ENCODE assay signal across 8 cellular contexts in the genomic region with DNA sequence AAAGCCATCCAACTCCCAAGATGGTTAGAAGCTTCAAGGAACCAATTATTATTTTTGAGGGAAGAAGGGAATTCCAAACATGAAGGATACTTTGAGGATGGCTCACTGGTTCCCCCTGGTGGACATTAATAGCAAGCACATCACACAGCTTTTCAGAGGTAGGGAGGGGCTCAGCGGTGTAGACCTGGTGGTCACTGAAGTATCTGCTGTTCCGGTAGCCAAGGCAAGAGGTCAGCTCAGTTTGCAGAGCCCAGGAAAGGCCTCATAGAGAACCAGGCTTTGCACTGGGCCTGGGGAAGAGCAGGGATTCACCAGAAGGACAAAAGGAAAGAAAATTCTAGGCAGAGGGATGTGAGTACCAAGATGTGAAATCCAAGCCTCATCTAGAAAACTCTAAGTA.
DNase-seq lines count a peak whose midpoint lies in the region; ATAC-seq and TF ChIP-seq lines count a peak whose summit lies in the region.

No MANE protein-coding gene starts in this region.

- no peak overlapping the region for H3K4me3 Mint-ChIP-seq in stimulated activated naive CD8-positive, alpha-beta T cell treated with anti-CD3 and anti-CD28 coated beads, Interleukin-15, amount 100 ng/mL, for 72 hours
- no peak overlapping the region for H3K4me3 Mint-ChIP-seq in activated CD8-positive, alpha-beta T cell treated with anti-CD3 and anti-CD28 coated beads for 36 hours
- H3K4me3 Mint-ChIP-seq in type B pancreatic cell, result no peak overlapping the region

- no peaks in the 10 kb centered on the region for H3K9me3 Mint-ChIP-seq in stimulated activated naive CD8-positive, alpha-beta T cell treated with anti-CD3 and anti-CD28 coated beads, Interleukin-15, amount 100 ng/mL, for 72 hours
- peaks cover 5% of the 10 kb centered on the region for H3K9me3 Mint-ChIP-seq in activated CD8-positive, alpha-beta T cell treated with anti-CD3 and anti-CD28 coated beads for 36 hours
- no peaks in the 10 kb centered on the region for H3K9me3 Mint-ChIP-seq in type B pancreatic cell

- H3K36me3 Mint-ChIP-seq in activated CD8-positive, alpha-beta T cell treated with anti-CD3 and anti-CD28 coated beads for 36 hours (ENCODE audit: low read depth), result no peaks in the 10 kb centered on the region
- H3K36me3 Mint-ChIP-seq in type B pancreatic cell, result no peaks in the 10 kb centered on the region

- H3K27me3 Mint-ChIP-seq in stimulated activated naive CD8-positive, alpha-beta T cell treated with anti-CD3 and anti-CD28 coated beads, Interleukin-15, amount 100 ng/mL, for 72 hours, result peaks cover 58% of the 10 kb centered on the region
- H3K27me3 Mint-ChIP-seq in activated CD8-positive, alpha-beta T cell treated with anti-CD3 and anti-CD28 coated beads for 36 hours, result peaks cover 19% of the 10 kb centered on the region
- peaks cover 29% of the 10 kb centered on the region for H3K27me3 Mint-ChIP-seq in type B pancreatic cell

- intact Hi-C loops in activated CD8-positive, alpha-beta T cell treated with anti-CD3 and anti-CD28 coated beads for 36 hours (cut with micrococcal nuclease), result no loop called here

- H3K4me1 Mint-ChIP-seq in stimulated activated naive CD8-positive, alpha-beta T cell treated with anti-CD3 and anti-CD28 coated beads, Interleukin-15, amount 100 ng/mL, for 72 hours, result peaks cover 5% of the 10 kb centered on the region
- H3K4me1 Mint-ChIP-seq in activated CD8-positive, alpha-beta T cell treated with anti-CD3 and anti-CD28 coated beads for 36 hours (ENCODE audit: low read depth), result no peaks in the 10 kb centered on the region
- H3K4me1 Mint-ChIP-seq in type B pancreatic cell (ENCODE audit: unreplicated experiment), result peaks cover 4% of the 10 kb centered on the region

- peak; percentile 83 for TF ChIP-seq CTCF in activated CD8-positive, alpha-beta T cell treated with anti-CD3 and anti-CD28 coated beads for 36 hours (IDR thresholded peaks at IDR 0.05)
- TF ChIP-seq CTCF in type B pancreatic cell (conservative IDR thresholded peaks at IDR 0.05), result peak; percentile 92

- H3K27ac Mint-ChIP-seq in stimulated activated naive CD8-positive, alpha-beta T cell treated with anti-CD3 and anti-CD28 coated beads, Interleukin-15, amount 100 ng/mL, for 72 hours, result no peak overlapping the region
- no peak overlapping the region for H3K27ac Mint-ChIP-seq in activated CD8-positive, alpha-beta T cell treated with anti-CD3 and anti-CD28 coated beads for 36 hours
- H3K27ac Mint-ChIP-seq in type B pancreatic cell, result no peak overlapping the region

- peak; percentile 40 for ATAC-seq in stimulated activated naive CD8-positive, alpha-beta T cell treated with anti-CD3 and anti-CD28 coated beads, Interleukin-15, Interleukin-2, amounts not matched to agents 100 U/mL and 50 U/mL, for 24 hours
- ATAC-seq in stimulated activated naive CD8-positive, alpha-beta T cell treated with anti-CD3 and anti-CD28 coated beads, Interleukin-15, amount 100 ng/mL, for 72 hours, result no peak
- ATAC-seq in activated CD8-positive, alpha-beta T cell treated with anti-CD3 and anti-CD28 coated beads for 36 hours, result no peak
- ATAC-seq in GM18861 (IDR thresholded peaks at IDR 0.05; ENCODE audit: unreplicated experiment) (no peak), HG02973 (IDR thresholded peaks at IDR 0.05; ENCODE audit: unreplicated experiment) (no peak)

- no peak for DNase-seq in stimulated activated naive CD8-positive, alpha-beta T cell treated with anti-CD3 and anti-CD28 coated beads, Interleukin-15, Interleukin-2, amounts not matched to agents 100 U/mL and 50 U/mL, for 24 hours
- no peak for DNase-seq in stimulated activated naive CD8-positive, alpha-beta T cell treated with anti-CD3 and anti-CD28 coated beads, Interleukin-15, amount 100 ng/mL, for 72 hours
- DNase-seq in M059J (ENCODE audit: low read depth) (peak; percentile 56), inferior parietal cortex (ENCODE audit: extremely low spot score) (peak; percentile 66), type B pancreatic cell (ENCODE audit: extremely low spot score, unreplicated experiment) (no peak)
- DNase-seq in activated CD8-positive, alpha-beta T cell treated with anti-CD3 and anti-CD28 coated beads for 36 hours, result peak; percentile 17

- CTCF ChIA-PET in activated CD8-positive, alpha-beta T cell treated with anti-CD3 and anti-CD28 coated beads for 36 hours (lab: Charles Lee), result interaction anchor here (0.7 to 4.4 kb wide), 27 partner anchors 9 to 645 kb away, joined by 3 to 36 read pairs (median 3); a partner anchor contains a TSS

- POLR2A ChIA-PET in activated CD8-positive, alpha-beta T cell treated with anti-CD3 and anti-CD28 coated beads for 36 hours (lab: Charles Lee), result no interaction called here

Comparison
In these comparisons a context has a peak if more than half of its experiments do, and no peak if none do; other contexts are left out.
1. DNase-seq: peak in M059J (single experiment), activated CD8-positive, alpha-beta T cell treated with anti-CD3 and anti-CD28 coated beads for 36 hours (single experiment) and inferior parietal cortex (single experiment); none in stimulated activated naive CD8-positive, alpha-beta T cell treated with anti-CD3 and anti-CD28 coated beads, Interleukin-15, Interleukin-2, amounts not matched to agents 100 U/mL and 50 U/mL, for 24 hours (single experiment), stimulated activated naive CD8-positive, alpha-beta T cell treated with anti-CD3 and anti-CD28 coated beads, Interleukin-15, amount 100 ng/mL, for 72 hours (0 of 2) and type B pancreatic cell (single experiment).